ENCODE assay signal across 17 cellular contexts in the genomic region with DNA sequence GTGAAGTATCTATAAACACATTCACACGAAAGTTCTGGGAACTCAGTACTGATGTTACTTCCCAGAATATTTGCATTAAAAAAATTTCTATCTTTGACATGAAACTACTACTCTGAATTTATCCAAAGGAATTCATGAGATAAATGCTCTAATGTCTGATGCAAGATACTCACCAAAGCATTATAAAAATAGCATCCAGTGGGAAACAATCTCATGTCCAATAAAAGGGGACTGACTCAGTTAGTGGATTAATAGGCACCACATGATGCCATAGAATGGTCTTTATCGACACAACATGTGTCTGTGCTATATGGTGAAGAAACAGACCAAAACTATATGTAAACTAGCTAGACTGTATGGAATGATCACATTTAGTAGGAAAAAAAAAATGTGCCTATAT. TPM values are rescaled to one million over a fixed set of nuclear protein-coding genes. Genes with fewer than 3 reads are reported as not detected.
"Had no signal": no experiment of that assay in that cellular context is flagged by ENCODE, and none has a peak within 500 bp of the region (broad histone marks: within the 10 kb centered on the region; RNA-seq: fewer than 3 reads in every experiment).

No MANE protein-coding gene starts in this region.

- H3K27me3 ChIP-seq: sigmoid colon, stomach had no signal

- DNase-seq: activated CD4-positive, alpha-beta T cell treated with anti-CD3 and anti-CD28 coated beads, Interleukin-2, amount 50 U/mL, for 4 hours; activated CD4-positive, CD25-positive, alpha-beta regulatory T cell treated with anti-CD3 and anti-CD28 coated beads, Interleukin-2, amount 50 U/mL, for 72 hours; activated CD8-positive, alpha-beta memory T cell treated with anti-CD3 and anti-CD28 coated beads, Interleukin-2, amount 10 ng/mL, durations not matched to agents 7 days and 5 days; activated gamma-delta T cell treated with Interleukin-2 at 50 U/mL for 16 hours; activated naive CD8-positive, alpha-beta T cell treated with anti-CD3 and anti-CD28 coated beads, Interleukin-2, amount 10 ng/mL, durations not matched to agents 7 days and 5 days; activated T-cell treated with anti-CD3 and anti-CD28 coated beads, Interleukin-2, amount 50 U/mL, for 24 hours; caudate nucleus; effector memory CD4-positive, alpha-beta T cell; kidney; left ventricle myocardium superior; mesendoderm; sigmoid colon; stimulated activated CD4-positive, alpha-beta T cell treated with anti-CD3 and anti-CD28 coated beads, Interleukin-4, amount 100 ng/mL, for 1 hour; stimulated activated CD8-positive, alpha-beta memory T cell treated with anti-CD3 and anti-CD28 coated beads, Interleukin-4, amount 100 ng/mL, for 48 hours; stomach had no signal

- H3K27ac ChIP-seq: coronary artery, stomach had no signal

- H3K36me3 ChIP-seq: sigmoid colon, stomach had no signal

- H3K4me1 Mint-ChIP-seq: activated CD8-positive, alpha-beta memory T cell treated with anti-CD3 and anti-CD28 coated beads, Interleukin-2, amount 10 ng/mL, durations not matched to agents 7 days and 5 days; activated naive CD8-positive, alpha-beta T cell treated with anti-CD3 and anti-CD28 coated beads, Interleukin-2, amount 10 ng/mL, durations not matched to agents 7 days and 5 days had no signal

- H3K4me3 Mint-ChIP-seq: activated CD8-positive, alpha-beta memory T cell treated with anti-CD3 and anti-CD28 coated beads, Interleukin-2, amount 10 ng/mL, durations not matched to agents 7 days and 5 days; activated naive CD8-positive, alpha-beta T cell treated with anti-CD3 and anti-CD28 coated beads, Interleukin-2, amount 10 ng/mL, durations not matched to agents 7 days and 5 days; activated T-cell treated with anti-CD3 and anti-CD28 coated beads, Interleukin-2, amount 50 U/mL, for 24 hours had no signal

- H3K9me3 ChIP-seq: sigmoid colon, stomach had no signal

- H3K9me3 Mint-ChIP-seq: activated naive CD8-positive, alpha-beta T cell treated with anti-CD3 and anti-CD28 coated beads, Interleukin-2, amount 10 ng/mL, durations not matched to agents 7 days and 5 days; activated T-cell treated with anti-CD3 and anti-CD28 coated beads, Interleukin-2, amount 50 U/mL, for 24 hours had no signal

- H3K36me3 Mint-ChIP-seq: activated CD8-positive, alpha-beta memory T cell treated with anti-CD3 and anti-CD28 coated beads, Interleukin-2, amount 10 ng/mL, durations not matched to agents 7 days and 5 days; activated naive CD8-positive, alpha-beta T cell treated with anti-CD3 and anti-CD28 coated beads, Interleukin-2, amount 10 ng/mL, durations not matched to agents 7 days and 5 days had no signal

- H3K27ac Mint-ChIP-seq: activated CD8-positive, alpha-beta memory T cell treated with anti-CD3 and anti-CD28 coated beads, Interleukin-2, amount 10 ng/mL, durations not matched to agents 7 days and 5 days; activated naive CD8-positive, alpha-beta T cell treated with anti-CD3 and anti-CD28 coated beads, Interleukin-2, amount 10 ng/mL, durations not matched to agents 7 days and 5 days; activated T-cell treated with anti-CD3 and anti-CD28 coated beads, Interleukin-2, amount 50 U/mL, for 24 hours had no signal

- ATAC-seq: activated CD8-positive, alpha-beta memory T cell treated with anti-CD3 and anti-CD28 coated beads, Interleukin-2, amount 10 ng/mL, durations not matched to agents 7 days and 5 days; left ventricle myocardium superior had no signal

- H3K4me3 ChIP-seq: coronary artery, sigmoid colon, stomach had no signal

RNA-seq across cellular contexts. Expression of gene LAMA3, which starts 33.9 kb away (rescaled TPM):
- total RNA-seq: osteocyte had no signal
